In the genomic region with DNA sequence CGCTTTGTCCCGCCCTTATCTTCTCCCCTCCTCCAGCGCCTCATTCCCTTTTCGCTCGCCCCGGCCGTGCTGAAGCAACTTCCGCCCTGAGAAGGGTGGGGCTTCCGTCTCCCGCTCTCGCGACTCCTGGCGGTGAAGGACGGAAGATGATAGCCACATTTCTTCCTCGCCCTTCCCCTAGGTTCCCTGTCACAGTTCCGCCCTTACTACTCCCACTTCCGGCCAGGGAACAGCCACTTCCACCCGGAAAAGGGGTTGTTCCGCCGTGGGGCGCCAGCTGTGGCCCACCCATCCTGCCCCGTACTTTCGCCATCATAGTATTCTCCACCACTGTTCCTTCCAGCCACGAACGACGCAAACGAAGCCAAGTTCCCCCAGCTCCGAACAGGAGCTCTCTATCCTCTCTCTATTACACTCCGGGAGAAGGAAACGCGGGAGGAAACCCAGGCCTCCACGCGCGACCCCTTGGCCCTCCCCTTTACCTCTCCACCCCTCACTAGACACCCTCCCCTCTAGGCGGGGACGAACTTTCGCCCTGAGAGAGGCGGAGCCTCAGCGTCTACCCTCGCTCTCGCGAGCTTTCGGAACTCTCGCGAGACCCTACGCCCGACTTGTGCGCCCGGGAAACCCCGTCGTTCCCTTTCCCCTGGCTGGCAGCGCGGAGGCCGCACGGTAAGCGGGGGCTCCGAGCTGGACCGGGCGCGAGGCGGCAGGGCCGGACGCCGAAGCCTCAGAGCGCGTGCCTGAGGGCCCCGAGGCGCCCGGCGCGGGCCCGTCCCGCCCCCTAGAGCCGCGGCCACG, we compare ENCODE assay signal across 1 cellular context.
TF ChIP-seq lines count a peak whose summit lies in the region.

A gene (plus strand): TSS at position 638 of the 801 bp plus-strand sequence. CDS start 520 bp downstream, outside the sequence.

TF ChIP-seq in K562, 482 proteins besides CTCF, POLR2A, EP300 and RAD21 (continued from another document and continues in another):
- TF ChIP-seq, protein P1, sequence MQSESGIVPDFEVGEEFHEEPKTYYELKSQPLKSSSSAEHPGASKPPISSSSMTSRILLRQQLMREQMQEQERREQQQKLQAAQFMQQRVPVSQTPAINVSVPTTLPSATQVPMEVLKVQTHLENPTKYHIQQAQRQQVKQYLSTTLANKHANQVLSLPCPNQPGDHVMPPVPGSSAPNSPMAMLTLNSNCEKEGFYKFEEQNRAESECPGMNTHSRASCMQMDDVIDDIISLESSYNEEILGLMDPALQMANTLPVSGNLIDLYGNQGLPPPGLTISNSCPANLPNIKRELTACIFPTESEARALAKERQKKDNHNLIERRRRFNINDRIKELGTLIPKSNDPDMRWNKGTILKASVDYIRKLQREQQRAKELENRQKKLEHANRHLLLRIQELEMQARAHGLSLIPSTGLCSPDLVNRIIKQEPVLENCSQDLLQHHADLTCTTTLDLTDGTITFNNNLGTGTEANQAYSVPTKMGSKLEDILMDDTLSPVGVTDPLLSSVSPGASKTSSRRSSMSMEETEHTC (IDR thresholded peaks at IDR 0.05), result no peak
- TF ChIP-seq HDAC2 (IDR thresholded peaks at IDR 0.05) (peak; percentile 98), SMAD2 (IDR thresholded peaks at IDR 0.05; ENCODE audit: low read depth, low read length) (no peak), E2F3 (CRISPR knock-in tag; IDR thresholded peaks at IDR 0.05) (peak; percentile 68), TCFL5 (CRISPR knock-in tag; conservative IDR thresholded peaks at IDR 0.05) (no peak), ARID1B (IDR thresholded peaks at IDR 0.05) (peak; percentile 61; the same call in 1 of the 2 replicates), NFIX (CRISPR knock-in tag; IDR thresholded peaks at IDR 0.05; ENCODE audit: low read depth) (no peak), SMAD1 (IDR thresholded peaks at IDR 0.05; ENCODE audit: low read depth, low read length, partially characterized antibody) (peak; percentile 80), ZKSCAN8 (CRISPR knock-in tag; IDR thresholded peaks at IDR 0.05) (no peak), TGIF2 (CRISPR knock-in tag; IDR thresholded peaks at IDR 0.05) (no peak; the same call in 1 of the 2 replicates), OTX1 (CRISPR knock-in tag; IDR thresholded peaks at IDR 0.05) (peak; percentile 87; the same call in 1 of the 2 replicates), HNRNPH1 (optimal IDR thresholded peaks at IDR 0.05; ENCODE audit: low read depth, low read length) (no peak), GATAD2A (IDR thresholded peaks at IDR 0.05) (peak; percentile 92; the same call in 1 of the 2 replicates), ZFP30 (CRISPR knock-in tag; IDR thresholded peaks at IDR 0.05; ENCODE audit: borderline replicate concordance) (no peak), BRCA1 (IDR thresholded peaks at IDR 0.05) (no peak), BRCA1 (CRISPR knock-in tag; IDR thresholded peaks at IDR 0.05) (no peak), HNRNPL (IDR thresholded peaks at IDR 0.05; ENCODE audit: low read depth, low read length) (no peak; the same call in 1 of the 2 replicates), TAF7 (tag; IDR thresholded peaks at IDR 0.05) (peak; percentile 89), FOXM1 (IDR thresholded peaks at IDR 0.05; ENCODE audit: low read depth) (no peak), FOXM1 (CRISPR knock-in tag; IDR thresholded peaks at IDR 0.05; ENCODE audit: low read depth) (no peak), GTF2F1 (IDR thresholded peaks at IDR 0.05; ENCODE audit: low read depth, low read length) (peak; percentile 77; the same call in 1 of the 2 replicates), ZNF124 (CRISPR knock-in tag; IDR thresholded peaks at IDR 0.05) (no peak), ASH1L (IDR thresholded peaks at IDR 0.05; ENCODE audit: borderline replicate concordance, low read depth, partially characterized antibody) (peak; percentile 88), RCOR1 (IDR thresholded peaks at IDR 0.05; ENCODE audit: borderline replicate concordance in 1 of 2, low read depth in 2 of 2, low read length in 2 of 2) (peak; percentile 11 to 44; a peak in 1 of 4 replicates), YBX1 (IDR thresholded peaks at IDR 0.05) (no peak), HOXB6 (CRISPR knock-in tag; IDR thresholded peaks at IDR 0.05; ENCODE audit: borderline replicate concordance) (no peak), BRD4 (IDR thresholded peaks at IDR 0.05) (0 out of 2 replicates have a peak, but pooled peaks have one; percentile 27), POLR2AphosphoS2 (IDR thresholded peaks at IDR 0.05; ENCODE audit: low read length) (no peak), KDM1A (IDR thresholded peaks at IDR 0.05) (no peak), U2AF2 (optimal IDR thresholded peaks at IDR 0.05; ENCODE audit: low read depth, low read length) (no peak), JUNB (CRISPR knock-in tag; conservative IDR thresholded peaks at IDR 0.05) (no peak), PHF21A (IDR thresholded peaks at IDR 0.05; ENCODE audit: borderline replicate concordance, low read depth) (no peak), RNF2 (IDR thresholded peaks at IDR 0.05) (peak; percentile 51; the same call in 1 of the 2 replicates), ZNF12 (CRISPR knock-in tag; IDR thresholded peaks at IDR 0.05) (no peak; the same call in 1 of the 2 replicates), TOE1 (IDR thresholded peaks at IDR 0.05; ENCODE audit: borderline replicate concordance) (peak; percentile 85; the same call in 1 of the 2 replicates), TOE1 (CRISPR knock-in tag; IDR thresholded peaks at IDR 0.05; ENCODE audit: borderline replicate concordance, low read depth) (no peak), ZNF707 (CRISPR knock-in tag; conservative IDR thresholded peaks at IDR 0.05) (no peak), TBP (optimal IDR thresholded peaks at IDR 0.05; ENCODE audit: low read depth, low read length) (no peak), MTA3 (IDR thresholded peaks at IDR 0.05; ENCODE audit: borderline replicate concordance) (peak; percentile 96), ZNF444 (CRISPR knock-in tag; IDR thresholded peaks at IDR 0.05) (no peak), HDAC8 (tag; IDR thresholded peaks at IDR 0.05) (0 out of 2 replicates have a peak, but pooled peaks have one; percentile 19), ZSCAN32 (CRISPR knock-in tag; IDR thresholded peaks at IDR 0.05) (no peak; the same call in 1 of the 2 replicates), MAZ (CRISPR knock-in tag; conservative IDR thresholded peaks at IDR 0.05 in 1 of 2, IDR thresholded peaks at IDR 0.05 in 1 of 2) (peak; percentile 85 to 90), ZNF644 (tag; IDR thresholded peaks at IDR 0.05; ENCODE audit: low read depth) (0 out of 2 replicates have a peak, but pooled peaks have one; percentile 71), MCM3 (IDR thresholded peaks at IDR 0.05) (no peak), ZNF143 (CRISPR knock-in tag; IDR thresholded peaks at IDR 0.05) (no peak), C11orf30 (IDR thresholded peaks at IDR 0.05; ENCODE audit: low read depth) (peak; percentile 63), NR2C2 (CRISPR knock-in tag; IDR thresholded peaks at IDR 0.05) (peak; percentile 68), NR2C2 (tag; IDR thresholded peaks at IDR 0.05) (peak; percentile 99), RAD51 (IDR thresholded peaks at IDR 0.05; ENCODE audit: borderline replicate concordance, low read depth) (no peak; the same call in 1 of the 2 replicates), HSF4 (CRISPR knock-in tag; IDR thresholded peaks at IDR 0.05; ENCODE audit: borderline replicate concordance) (no peak), PTTG1 (tag; IDR thresholded peaks at IDR 0.05; ENCODE audit: low read depth) (no peak), MBD2 (IDR thresholded peaks at IDR 0.05; ENCODE audit: borderline replicate concordance, low read depth) (peak; percentile 91), DDX20 (tag; IDR thresholded peaks at IDR 0.05; ENCODE audit: low read depth) (no peak), GATAD2B (IDR thresholded peaks at IDR 0.05; ENCODE audit: borderline replicate concordance) (peak; percentile 73)
- TF ChIP-seq, protein P2, sequence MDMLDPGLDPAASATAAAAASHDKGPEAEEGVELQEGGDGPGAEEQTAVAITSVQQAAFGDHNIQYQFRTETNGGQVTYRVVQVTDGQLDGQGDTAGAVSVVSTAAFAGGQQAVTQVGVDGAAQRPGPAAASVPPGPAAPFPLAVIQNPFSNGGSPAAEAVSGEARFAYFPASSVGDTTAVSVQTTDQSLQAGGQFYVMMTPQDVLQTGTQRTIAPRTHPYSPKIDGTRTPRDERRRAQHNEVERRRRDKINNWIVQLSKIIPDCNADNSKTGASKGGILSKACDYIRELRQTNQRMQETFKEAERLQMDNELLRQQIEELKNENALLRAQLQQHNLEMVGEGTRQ (CRISPR knock-in tag; IDR thresholded peaks at IDR 0.05), result no peak
- TF ChIP-seq, protein P3, sequence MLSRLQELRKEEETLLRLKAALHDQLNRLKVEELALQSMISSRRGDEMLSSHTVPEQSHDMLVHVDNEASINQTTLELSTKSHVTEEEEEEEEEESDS (CRISPR knock-in tag; IDR thresholded peaks at IDR 0.05), result no peak
- TF ChIP-seq, protein P4, sequence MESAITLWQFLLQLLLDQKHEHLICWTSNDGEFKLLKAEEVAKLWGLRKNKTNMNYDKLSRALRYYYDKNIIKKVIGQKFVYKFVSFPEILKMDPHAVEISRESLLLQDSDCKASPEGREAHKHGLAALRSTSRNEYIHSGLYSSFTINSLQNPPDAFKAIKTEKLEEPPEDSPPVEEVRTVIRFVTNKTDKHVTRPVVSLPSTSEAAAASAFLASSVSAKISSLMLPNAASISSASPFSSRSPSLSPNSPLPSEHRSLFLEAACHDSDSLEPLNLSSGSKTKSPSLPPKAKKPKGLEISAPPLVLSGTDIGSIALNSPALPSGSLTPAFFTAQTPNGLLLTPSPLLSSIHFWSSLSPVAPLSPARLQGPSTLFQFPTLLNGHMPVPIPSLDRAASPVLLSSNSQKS (CRISPR knock-in tag; IDR thresholded peaks at IDR 0.05), result no peak
- TF ChIP-seq, protein P5, sequence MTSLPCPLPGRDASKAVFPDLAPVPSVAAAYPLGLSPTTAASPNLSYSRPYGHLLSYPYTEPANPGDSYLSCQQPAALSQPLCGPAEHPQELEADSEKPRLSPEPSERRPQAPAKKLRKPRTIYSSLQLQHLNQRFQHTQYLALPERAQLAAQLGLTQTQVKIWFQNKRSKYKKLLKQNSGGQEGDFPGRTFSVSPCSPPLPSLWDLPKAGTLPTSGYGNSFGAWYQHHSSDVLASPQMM (CRISPR knock-in tag; IDR thresholded peaks at IDR 0.05), result no peak
- TF ChIP-seq, protein P6, sequence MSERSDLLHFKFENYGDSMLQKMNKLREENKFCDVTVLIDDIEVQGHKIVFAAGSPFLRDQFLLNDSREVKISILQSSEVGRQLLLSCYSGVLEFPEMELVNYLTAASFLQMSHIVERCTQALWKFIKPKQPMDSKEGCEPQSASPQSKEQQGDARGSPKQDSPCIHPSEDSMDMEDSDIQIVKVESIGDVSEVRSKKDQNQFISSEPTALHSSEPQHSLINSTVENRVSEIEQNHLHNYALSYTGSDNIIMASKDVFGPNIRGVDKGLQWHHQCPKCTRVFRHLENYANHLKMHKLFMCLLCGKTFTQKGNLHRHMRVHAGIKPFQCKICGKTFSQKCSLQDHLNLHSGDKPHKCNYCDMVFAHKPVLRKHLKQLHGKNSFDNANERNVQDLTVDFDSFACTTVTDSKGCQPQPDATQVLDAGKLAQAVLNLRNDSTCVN (CRISPR knock-in tag; IDR thresholded peaks at IDR 0.05), result no peak; the same call in 1 of the 2 replicates
- TF ChIP-seq, protein P7, sequence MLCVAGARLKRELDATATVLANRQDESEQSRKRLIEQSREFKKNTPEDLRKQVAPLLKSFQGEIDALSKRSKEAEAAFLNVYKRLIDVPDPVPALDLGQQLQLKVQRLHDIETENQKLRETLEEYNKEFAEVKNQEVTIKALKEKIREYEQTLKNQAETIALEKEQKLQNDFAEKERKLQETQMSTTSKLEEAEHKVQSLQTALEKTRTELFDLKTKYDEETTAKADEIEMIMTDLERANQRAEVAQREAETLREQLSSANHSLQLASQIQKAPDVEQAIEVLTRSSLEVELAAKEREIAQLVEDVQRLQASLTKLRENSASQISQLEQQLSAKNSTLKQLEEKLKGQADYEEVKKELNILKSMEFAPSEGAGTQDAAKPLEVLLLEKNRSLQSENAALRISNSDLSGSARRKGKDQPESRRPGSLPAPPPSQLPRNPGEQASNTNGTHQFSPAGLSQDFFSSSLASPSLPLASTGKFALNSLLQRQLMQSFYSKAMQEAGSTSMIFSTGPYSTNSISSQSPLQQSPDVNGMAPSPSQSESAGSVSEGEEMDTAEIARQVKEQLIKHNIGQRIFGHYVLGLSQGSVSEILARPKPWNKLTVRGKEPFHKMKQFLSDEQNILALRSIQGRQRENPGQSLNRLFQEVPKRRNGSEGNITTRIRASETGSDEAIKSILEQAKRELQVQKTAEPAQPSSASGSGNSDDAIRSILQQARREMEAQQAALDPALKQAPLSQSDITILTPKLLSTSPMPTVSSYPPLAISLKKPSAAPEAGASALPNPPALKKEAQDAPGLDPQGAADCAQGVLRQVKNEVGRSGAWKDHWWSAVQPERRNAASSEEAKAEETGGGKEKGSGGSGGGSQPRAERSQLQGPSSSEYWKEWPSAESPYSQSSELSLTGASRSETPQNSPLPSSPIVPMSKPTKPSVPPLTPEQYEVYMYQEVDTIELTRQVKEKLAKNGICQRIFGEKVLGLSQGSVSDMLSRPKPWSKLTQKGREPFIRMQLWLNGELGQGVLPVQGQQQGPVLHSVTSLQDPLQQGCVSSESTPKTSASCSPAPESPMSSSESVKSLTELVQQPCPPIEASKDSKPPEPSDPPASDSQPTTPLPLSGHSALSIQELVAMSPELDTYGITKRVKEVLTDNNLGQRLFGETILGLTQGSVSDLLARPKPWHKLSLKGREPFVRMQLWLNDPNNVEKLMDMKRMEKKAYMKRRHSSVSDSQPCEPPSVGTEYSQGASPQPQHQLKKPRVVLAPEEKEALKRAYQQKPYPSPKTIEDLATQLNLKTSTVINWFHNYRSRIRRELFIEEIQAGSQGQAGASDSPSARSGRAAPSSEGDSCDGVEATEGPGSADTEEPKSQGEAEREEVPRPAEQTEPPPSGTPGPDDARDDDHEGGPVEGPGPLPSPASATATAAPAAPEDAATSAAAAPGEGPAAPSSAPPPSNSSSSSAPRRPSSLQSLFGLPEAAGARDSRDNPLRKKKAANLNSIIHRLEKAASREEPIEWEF (CRISPR knock-in tag; IDR thresholded peaks at IDR 0.05), result no peak
- TF ChIP-seq, protein P8, sequence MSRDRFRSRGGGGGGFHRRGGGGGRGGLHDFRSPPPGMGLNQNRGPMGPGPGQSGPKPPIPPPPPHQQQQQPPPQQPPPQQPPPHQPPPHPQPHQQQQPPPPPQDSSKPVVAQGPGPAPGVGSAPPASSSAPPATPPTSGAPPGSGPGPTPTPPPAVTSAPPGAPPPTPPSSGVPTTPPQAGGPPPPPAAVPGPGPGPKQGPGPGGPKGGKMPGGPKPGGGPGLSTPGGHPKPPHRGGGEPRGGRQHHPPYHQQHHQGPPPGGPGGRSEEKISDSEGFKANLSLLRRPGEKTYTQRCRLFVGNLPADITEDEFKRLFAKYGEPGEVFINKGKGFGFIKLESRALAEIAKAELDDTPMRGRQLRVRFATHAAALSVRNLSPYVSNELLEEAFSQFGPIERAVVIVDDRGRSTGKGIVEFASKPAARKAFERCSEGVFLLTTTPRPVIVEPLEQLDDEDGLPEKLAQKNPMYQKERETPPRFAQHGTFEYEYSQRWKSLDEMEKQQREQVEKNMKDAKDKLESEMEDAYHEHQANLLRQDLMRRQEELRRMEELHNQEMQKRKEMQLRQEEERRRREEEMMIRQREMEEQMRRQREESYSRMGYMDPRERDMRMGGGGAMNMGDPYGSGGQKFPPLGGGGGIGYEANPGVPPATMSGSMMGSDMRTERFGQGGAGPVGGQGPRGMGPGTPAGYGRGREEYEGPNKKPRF (IDR thresholded peaks at IDR 0.05; ENCODE audit: low read depth, low read length), result no peak
